In genomic region chr10:112715581-112715980, GRCh38 we compare ENCODE assay signal across 16 cellular contexts.
"Had no signal": no experiment of that assay in that cellular context is flagged by ENCODE, and none has a peak within 500 bp of the region (broad histone marks: within the 10 kb centered on the region; RNA-seq: fewer than 3 reads in every experiment).

No MANE protein-coding gene starts in this region.

- ATAC-seq: lower lobe of right lung; natural killer cell; right lobe of liver; stimulated activated naive B cell treated with anti-CD40 and anti-IgM and Interleukin-4, amounts not matched to agents 10 μg/mL and 1 μg/mL and 100 μg/mL, for 72 hours had no signal

- H3K4me3 ChIP-seq: coronary artery, lower lobe of right lung, prostate gland, right lobe of liver, spleen, upper lobe of left lung had no signal

- H3K27ac ChIP-seq: coronary artery, lower lobe of right lung, prostate gland, spleen, upper lobe of left lung had no signal

- H3K27me3 ChIP-seq: right lobe of liver, spleen, upper lobe of left lung had no signal

- H3K36me3 ChIP-seq: lower lobe of right lung, prostate gland, right lobe of liver, upper lobe of left lung had no signal

- H3K4me1 ChIP-seq: lower lobe of right lung, prostate gland, spleen, upper lobe of left lung had no signal

- DNase-seq: activated CD4-positive, alpha-beta T cell treated with anti-CD3 and anti-CD28 coated beads, Interleukin-2, amount 50 U/mL, for 1 hour; activated CD4-positive, CD25-positive, alpha-beta regulatory T cell; activated gamma-delta T cell treated with Interleukin-2 at 50 U/mL for 16 hours; activated T-cell treated with anti-CD3 and anti-CD28 coated beads, Interleukin-2, amount 50 U/mL, for 1 hour; effector CD4-positive, alpha-beta T cell; lower lobe of right lung; natural killer cell; occipital lobe; right lobe of liver; spleen; stimulated activated CD4-positive, alpha-beta T cell treated with anti-CD3 and anti-CD28 coated beads, Interleukin-1b, Interleukin-23, amount 100 ng/mL, for 48 hours; stimulated activated naive B cell treated with anti-CD40 and anti-IgM and Interleukin-4, amounts not matched to agents 10 μg/mL and 1 μg/mL and 100 μg/mL, for 72 hours; substantia nigra; upper lobe of left lung had no signal

- H3K9me3 ChIP-seq: lower lobe of right lung, prostate gland, right lobe of liver, spleen, upper lobe of left lung had no signal
